8 cellular contexts compared by ENCODE assay signal in genomic region chr7:155190608-155191536, GRCh38.
DNase-seq lines count a peak whose midpoint lies in the region; ATAC-seq and TF ChIP-seq lines count a peak whose summit lies in the region.

No MANE protein-coding gene starts in this region.

- H3K36me3 ChIP-seq in H7 (replicated peaks; ENCODE audit: control insufficient read depth, insufficient read depth, low read length) (no peaks in the 10 kb centered on the region), heart left ventricle (no peaks in the 10 kb centered on the region), sigmoid colon (no peaks in the 10 kb centered on the region)

- peaks cover 0 to 17% (median 9%) of the 10 kb centered on the region in 12 donors for H3K9me3 ChIP-seq in heart left ventricle
- peaks cover 3 to 9% (median 5%) of the 10 kb centered on the region in 4 donors for H3K9me3 ChIP-seq in sigmoid colon

- ATAC-seq in heart left ventricle (peak in 3 of 4 donors; percentile 69 to 75 (median 73)), HG03442 (IDR thresholded peaks at IDR 0.05; ENCODE audit: unreplicated experiment) (no peak)

- H3K36me3 Mint-ChIP-seq in Calu3 (ENCODE audit: insufficient read depth, unreplicated experiment), result peaks cover 21% of the 10 kb centered on the region
- H3K36me3 Mint-ChIP-seq in activated naive CD4-positive, alpha-beta T cell treated with anti-CD3 and anti-CD28 coated beads for 36 hours (ENCODE audit: low read depth), result no peaks in the 10 kb centered on the region

- TF ChIP-seq CTCF in Calu3 (IDR thresholded peaks at IDR 0.05; ENCODE audit: unreplicated experiment) (peak; percentile 87), RWPE1 (conservative IDR thresholded peaks at IDR 0.05; ENCODE audit: low read depth) (peak; percentile 98), heart left ventricle (IDR thresholded peaks at IDR 0.05) (peak; percentile 80 to 93 (median 85)), sigmoid colon (IDR thresholded peaks at IDR 0.05) (peak; percentile 65 to 92 (median 76))

- no peak for TF ChIP-seq EP300 in sigmoid colon (IDR thresholded peaks at IDR 0.05)

- peaks cover 3% of the 10 kb centered on the region for H3K9me3 Mint-ChIP-seq in Calu3 (ENCODE audit: low read depth, unreplicated experiment)
- H3K9me3 Mint-ChIP-seq in activated naive CD4-positive, alpha-beta T cell treated with anti-CD3 and anti-CD28 coated beads for 36 hours, result peaks cover 11% of the 10 kb centered on the region

- peak; percentile 81 for DNase-seq in Calu3
- DNase-seq in H7, result peak; percentile 94
- DNase-seq in RWPE1 (ENCODE audit: low spot score), result peak; percentile 54
- DNase-seq in activated naive CD4-positive, alpha-beta T cell treated with anti-CD3 and anti-CD28 coated beads for 36 hours, result peak; percentile 69
- DNase-seq in heart left ventricle, result peak in 1 of 5 donors; percentile 49
- no peak for DNase-seq in sigmoid colon
- no peak for DNase-seq in occipital lobe (lab: John Stamatoyannopoulos, UW)

- H3K27ac ChIP-seq in RWPE1, result no peak overlapping the region
- H3K27ac ChIP-seq in heart left ventricle, result no peak overlapping the region
- H3K27ac ChIP-seq in sigmoid colon, result no peak overlapping the region

- POLR2A ChIA-PET in RWPE1 (lab: Yijun Ruan, JAX; ENCODE audit: low non-redundant PET), result no interaction called here

- peaks cover 40% of the 10 kb centered on the region for H3K4me1 Mint-ChIP-seq in Calu3 (ENCODE audit: low read depth, unreplicated experiment)
- peaks cover 11% of the 10 kb centered on the region for H3K4me1 Mint-ChIP-seq in activated naive CD4-positive, alpha-beta T cell treated with anti-CD3 and anti-CD28 coated beads for 36 hours (ENCODE audit: low read depth)

- no peaks in the 10 kb centered on the region for H3K27me3 Mint-ChIP-seq in Calu3 (ENCODE audit: unreplicated experiment)
- peaks cover 13% of the 10 kb centered on the region for H3K27me3 Mint-ChIP-seq in activated naive CD4-positive, alpha-beta T cell treated with anti-CD3 and anti-CD28 coated beads for 36 hours (ENCODE audit: low read depth)

- 32 to 36% (median 35%) methylated on average over 44 of the region's 44 CpGs for WGBS in heart left ventricle, 4 donors
- WGBS in sigmoid colon, 2 donors, result 37 to 38% methylated on average over 44 of the region's 44 CpGs

- BruUV-seq in Calu3 (replicated peaks; lab: Mats Ljungman, UMichigan), result no TSS peak

- H3K27me3 ChIP-seq in H7 (ENCODE audit: control insufficient read depth, insufficient read depth, low read length) (peaks cover 2% of the 10 kb centered on the region; the same call in 1 of the 2 replicates), heart left ventricle (peaks cover 0 to 19% (median 7%) of the 10 kb centered on the region in 9 donors), sigmoid colon (peaks cover 0 to 26% (median 0%) of the 10 kb centered on the region in 3 donors)

- no peak overlapping the region for H3K4me3 ChIP-seq in H7 (ENCODE audit: insufficient read depth, low read depth, low read length)
- peak overlapping the region in 3 of 12 donors; percentile 9 to 22 (median 12) for H3K4me3 ChIP-seq in heart left ventricle
- H3K4me3 ChIP-seq in sigmoid colon, result no peak overlapping the region

- H3K4me1 ChIP-seq in heart left ventricle (peaks cover 0 to 5% (median 2%) of the 10 kb centered on the region in 12 donors), sigmoid colon (no peaks in the 10 kb centered on the region)

- CTCF ChIA-PET in Calu3 (lab: Charles Lee), result interaction anchor here (0.5 to 0.9 kb wide), 3 partner anchors 9 to 187 kb away, joined by 3 read pairs; no protein-coding TSS in a partner anchor
- CTCF ChIA-PET in RWPE1 (lab: Yijun Ruan, JAX), result interaction anchor here (0.6 to 1.5 kb wide), 4 partner anchors 13 to 262 kb away, joined by 3 to 4 read pairs (median 4); no protein-coding TSS in a partner anchor
- CTCF ChIA-PET in activated naive CD4-positive, alpha-beta T cell treated with anti-CD3 and anti-CD28 coated beads for 36 hours (lab: Charles Lee), result interaction anchor here (0.7 to 2.4 kb wide), 10 partner anchors 10 to 166 kb away, joined by 3 to 12 read pairs (median 5); no protein-coding TSS in a partner anchor

- peak overlapping the region; percentile 47 for H3K4me3 Mint-ChIP-seq in Calu3 (ENCODE audit: low read depth, unreplicated experiment)
- H3K4me3 Mint-ChIP-seq in activated naive CD4-positive, alpha-beta T cell treated with anti-CD3 and anti-CD28 coated beads for 36 hours, result no peak overlapping the region

- intact Hi-C loops in Calu3 (cut with micrococcal nuclease; ENCODE audit: unreplicated experiment), result loop anchor here (1.0 to 5.0 kb wide), 5 partner anchors 41 to 189 kb away; partner anchors contain the start of genes INSIG1 and PAXIP1
- intact Hi-C loops in activated naive CD4-positive, alpha-beta T cell treated with anti-CD3 and anti-CD28 coated beads for 36 hours (cut with micrococcal nuclease), result loop anchor here (1.0 to 5.0 kb wide), 7 partner anchors 14 to 279 kb away; no protein-coding TSS in a partner anchor
- intact Hi-C loops in heart left ventricle (cut with DNase I), result loop anchor here (1.0 to 10.0 kb wide), 8 partner anchors 66 to 266 kb away; partner anchors contain the start of gene INSIG1 (in 6 of the 10)
- intact Hi-C loops in sigmoid colon (cut with DNase I), result loop anchor here (1.0 to 10.0 kb wide), 3 partner anchors 106 to 266 kb away; partner anchors contain the start of gene INSIG1

- TF ChIP-seq POLR2A in heart left ventricle (IDR thresholded peaks at IDR 0.05) (no peak), sigmoid colon (IDR thresholded peaks at IDR 0.05) (no peak)

- no peak overlapping the region for H3K27ac Mint-ChIP-seq in Calu3 (ENCODE audit: unreplicated experiment)
- H3K27ac Mint-ChIP-seq in activated naive CD4-positive, alpha-beta T cell treated with anti-CD3 and anti-CD28 coated beads for 36 hours, result no peak overlapping the region

Comparison
In these comparisons a context has a peak if more than half of its experiments do, and no peak if none do; other contexts are left out.
1. DNase-seq: peak in Calu3 (single experiment), H7 (single experiment), RWPE1 (single experiment) and activated naive CD4-positive, alpha-beta T cell treated with anti-CD3 and anti-CD28 coated beads for 36 hours (single experiment); none in sigmoid colon (single experiment) and occipital lobe (single experiment).
2. Peak in every context shown above with its lines, with median percentiles within 50 percentile points of each other: CTCF ChIP-seq.